8 cellular contexts compared by ENCODE assay signal in the genomic region with DNA sequence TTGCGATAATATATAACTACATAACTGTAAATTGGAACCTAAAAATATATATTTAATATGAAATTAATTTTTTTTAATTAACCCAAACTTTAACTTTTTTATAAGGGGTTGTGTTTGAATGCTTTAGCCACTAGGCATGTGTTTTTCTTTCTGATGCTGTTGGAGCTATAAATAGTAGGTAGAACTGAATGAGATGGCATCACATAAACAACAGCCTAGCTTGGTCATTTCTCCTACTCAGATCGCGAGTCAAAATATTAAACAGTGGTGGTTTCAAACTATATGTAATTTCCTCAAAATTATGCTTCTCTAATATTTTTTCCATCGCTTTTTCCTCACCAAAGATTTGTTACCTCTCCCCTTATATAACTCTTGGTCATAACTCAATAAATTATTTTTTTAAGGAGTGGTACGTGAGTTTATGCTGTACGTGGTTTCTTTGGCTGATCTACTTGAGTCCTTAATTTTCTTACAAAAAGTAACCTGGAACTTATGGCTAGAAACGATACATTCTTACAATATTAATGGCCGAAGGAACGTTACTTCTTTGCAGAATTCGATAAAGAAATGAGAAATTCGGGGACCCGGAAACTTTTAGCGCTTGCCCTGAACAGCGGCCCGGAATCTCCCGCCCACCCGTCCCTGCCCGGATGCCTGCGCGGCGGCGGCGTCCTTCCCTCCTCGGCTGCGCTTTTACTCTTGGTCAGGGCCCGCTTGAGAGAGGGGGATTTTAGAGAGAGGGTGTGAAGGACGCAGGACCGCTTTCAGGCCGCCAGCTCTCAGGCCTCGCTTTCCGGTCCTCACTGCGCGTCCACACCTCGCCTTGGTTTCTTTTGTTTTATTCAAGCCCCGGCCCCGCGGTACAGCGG.
A peak's percentile ranks its signal among the peaks of the same experiment; 100 is the strongest.
DNase-seq lines count a peak whose midpoint lies in the region; ATAC-seq, FAIRE-seq and TF ChIP-seq lines count a peak whose summit lies in the region.

No MANE protein-coding gene starts in this region.

- H3K27ac ChIP-seq in IMR-90 (ENCODE audit: insufficient read depth, low read length) (peak overlapping the region; percentile 98), GM12878 (ENCODE audit: control insufficient read depth, insufficient read depth) (peak overlapping the region; percentile 95), iPS-18a (ENCODE audit: low read length) (peak overlapping the region; percentile 90), spleen (peak overlapping the region; percentile 98 to 100 (median 100))

- H2BK5ac ChIP-seq in IMR-90 (ENCODE audit: low read depth, low read length, poor library complexity, severe bottlenecking), result peak overlapping the region; percentile 91

- peak overlapping the region; percentile 63 for H4K5ac ChIP-seq in IMR-90 (ENCODE audit: low read depth, low read length)

- TF ChIP-seq EP300 in GM12878 (IDR thresholded peaks at IDR 0.05; ENCODE audit: borderline replicate concordance in 1 of 2, control insufficient read depth in 1 of 2, low read depth in 2 of 2, low read length in 2 of 2), result no peak

- FAIRE-seq in GM12878 (lab: Jason Lieb, UNC), result peak; percentile 27

- peaks cover 12% of the 10 kb centered on the region for H3K4me1 ChIP-seq in IMR-90 (ENCODE audit: control insufficient read depth, insufficient read depth, low read length)
- H3K4me1 ChIP-seq in GM12878 (ENCODE audit: control insufficient read depth, insufficient read depth, low read length), result peaks cover 35% of the 10 kb centered on the region
- H3K4me1 ChIP-seq in iPS-18a (ENCODE audit: control insufficient read depth, low read depth, low read length), result peaks cover 21% of the 10 kb centered on the region
- peaks cover 35 to 82% (median 54%) of the 10 kb centered on the region in 6 donors for H3K4me1 ChIP-seq in spleen

- H3K14ac ChIP-seq in IMR-90 (replicated peaks; ENCODE audit: low read depth, low read length), result peak overlapping the region; percentile 98

- H3K4me3 ChIP-seq in IMR-90 (ENCODE audit: insufficient read depth, low read depth, low read length) (peak overlapping the region; percentile 64), GM12878 (peak overlapping the region; percentile 86), iPS-18a (ENCODE audit: low read length) (peak overlapping the region; percentile 86), spleen (peak overlapping the region; percentile 64 to 87 (median 70))

- dilution Hi-C loops in IMR-90 (cut with HindIII; ENCODE audit: low sequenced_read_pairs, unreplicated experiment), result no loop called here

- H2BK15ac ChIP-seq in IMR-90 (ENCODE audit: low read depth, low read length), result peak overlapping the region; percentile 44; the same call in 1 of the 3 replicates

- H3K4me2 ChIP-seq in IMR-90 (ENCODE audit: low read depth, low read length), result peak overlapping the region; percentile 74
- H3K4me2 ChIP-seq in GM12878 (ENCODE audit: control insufficient read depth, insufficient read depth), result peak overlapping the region; percentile 91

- DNase-seq in GDM1 (lab: John Stamatoyannopoulos, UW), result peak; percentile 56
- DNase-seq in IMR-90, result peak; percentile 67
- no peak for DNase-seq in GM12878 (ENCODE audit: low read depth, low spot score)
- DNase-seq in spleen, result no peak
- DNase-seq in NCI-H2196 (lab: John Stamatoyannopoulos, UW; ENCODE audit: unreplicated experiment), result no peak

- no peak overlapping the region for H2BK20ac ChIP-seq in IMR-90 (ENCODE audit: low read depth, low read length)

- H3K4ac ChIP-seq in IMR-90 (ENCODE audit: low read depth, low read length), result peak overlapping the region; percentile 88

- H4K91ac ChIP-seq in IMR-90 (ENCODE audit: insufficient read depth, low read depth, low read length), result peak overlapping the region; percentile 96

- BruUV-seq in IMR-90 (replicated peaks; lab: Mats Ljungman, UMichigan) (no TSS peak), GM12878 (replicated peaks; lab: Mats Ljungman, UMichigan) (TSS peak; percentile 93)

- H3K56ac ChIP-seq in IMR-90 (ENCODE audit: extremely low read depth, insufficient read depth, low read length), result peak overlapping the region; percentile 88

- H2AFZ ChIP-seq in IMR-90 (replicated peaks; ENCODE audit: low read length, poor library complexity) (peak overlapping the region; percentile 94), GM12878 (ENCODE audit: control insufficient read depth, low read depth, low read length) (peak overlapping the region; percentile 67)

- peaks cover 95% of the 10 kb centered on the region for H3K79me2 ChIP-seq in GM12878 (ENCODE audit: control insufficient read depth, insufficient read depth, low read length)

- 0% methylated on average over 19 of the region's 38 CpGs; no CpG with 5 or more reads in 1 of the 2 experiments for WGBS in IMR-90 (ENCODE audit: extremely low coverage in 2 of 2, insufficient read length in 1 of 2), 2 experiments
- WGBS in GM12878 (ENCODE audit: insufficient coverage, insufficient replicate concordance, low lambda C conversion rate, missing lambda C conversion rate), result 1% methylated on average over 16 of the region's 38 CpGs
- WGBS in spleen, 5 donors, result 2 to 3% (median 3%) methylated on average over 36 to 38 of the region's 38 CpGs

- intact Hi-C loops in IMR-90 (cut with micrococcal nuclease) (loop anchor here (1.0 to 10.0 kb wide), 5 partner anchors 68 to 1696 kb away; no protein-coding TSS in a partner anchor), GM12878 (cut with micrococcal nuclease; ENCODE audit: unreplicated experiment) (loop anchor here (2.0 to 10.0 kb wide), 4 partner anchors 93 to 326 kb away; no protein-coding TSS in a partner anchor), spleen (cut with DNase I; ENCODE audit: low total_unique reads) (no loop called here)

- H3K79me1 ChIP-seq in IMR-90 (ENCODE audit: low read depth in 1 of 2, low read length in 2 of 2), result peaks cover 25 to 69% of the 10 kb centered on the region in 2 experiments

- H4K8ac ChIP-seq in IMR-90 (ENCODE audit: low read depth in 2 of 2, low read length in 2 of 2), result peak overlapping the region; percentile 92 to 99; a peak in 3 of 4 replicates

- H2BK120ac ChIP-seq in IMR-90 (ENCODE audit: low read depth, low read length), result peak overlapping the region; percentile 54; the same call in 1 of the 2 replicates

- RAD21 ChIA-PET in GM12878 (lab: Charles Lee; ENCODE audit: unreplicated experiment), result interaction anchor here (0.8 to 4.2 kb wide), 25 partner anchors 13 to 384 kb away, joined by 3 to 14 read pairs (median 4); no protein-coding TSS in a partner anchor

- H3K9me3 ChIP-seq in IMR-90 (ENCODE audit: control insufficient read depth, insufficient read depth, low read length) (peaks cover 3% of the 10 kb centered on the region), GM12878 (replicated peaks; ENCODE audit: control insufficient read depth, insufficient read depth, low read length) (peaks cover 5% of the 10 kb centered on the region), iPS-18a (ENCODE audit: control insufficient read depth, low read depth, low read length) (no peaks in the 10 kb centered on the region), spleen (no peaks in the 10 kb centered on the region)

- H3K18ac ChIP-seq in IMR-90 (ENCODE audit: low read depth, low read length), result peak overlapping the region; percentile 86

- SMC1A ChIA-PET in GM12878 (lab: Charles Lee; ENCODE audit: uncharacterized antibody, unreplicated experiment), result interaction anchor here (0.6 to 2.5 kb wide), 32 partner anchors 9 to 456 kb away, joined by 3 to 13 read pairs (median 3); no protein-coding TSS in a partner anchor

- H4K20me1 ChIP-seq in IMR-90 (ENCODE audit: insufficient read depth, low read length) (peaks cover 16% of the 10 kb centered on the region; the same call in 1 of the 2 replicates), GM12878 (ENCODE audit: control insufficient read depth, insufficient read depth) (no peaks in the 10 kb centered on the region)

- TF ChIP-seq CTCF in IMR-90 (conservative IDR thresholded peaks at IDR 0.05; ENCODE audit: low read depth, low read length), result no peak
- TF ChIP-seq CTCF in GM12878 (IDR thresholded peaks at IDR 0.05 in 2 of 3, conservative IDR thresholded peaks at IDR 0.05 in 1 of 3; ENCODE audit: control insufficient read depth in 2 of 3, extremely low read depth in 1 of 3, insufficient read depth in 1 of 3, low read depth in 3 of 3, low read length in 3 of 3), result no peak
- TF ChIP-seq CTCF in spleen (IDR thresholded peaks at IDR 0.05 in 8 of 11, conservative IDR thresholded peaks at IDR 0.05 in 3 of 11), result no peak

- peak overlapping the region; percentile 99 for H2AK9ac ChIP-seq in IMR-90 (replicated peaks; ENCODE audit: low read depth, low read length, poor library complexity)

- no peaks in the 10 kb centered on the region for H3K36me3 ChIP-seq in IMR-90 (ENCODE audit: control insufficient read depth, insufficient read depth, low read length)
- 0 out of 4 replicates have a peak, but pooled peaks cover 0 to 2% of the 10 kb centered on the region in 2 experiments for H3K36me3 ChIP-seq in GM12878 (ENCODE audit: control insufficient read depth in 2 of 2, insufficient read depth in 2 of 2, low read length in 1 of 2)
- H3K36me3 ChIP-seq in iPS-18a (ENCODE audit: control insufficient read depth, low read depth, low read length), result no peaks in the 10 kb centered on the region
- no peaks in the 10 kb centered on the region for H3K36me3 ChIP-seq in spleen

- TF ChIP-seq POLR2A in IMR-90 (IDR thresholded peaks at IDR 0.05; ENCODE audit: low read depth, low read length) (no peak; the same call in 1 of the 2 replicates), GM12878 (IDR thresholded peaks at IDR 0.05; ENCODE audit: low read depth, low read length) (no peak), spleen (IDR thresholded peaks at IDR 0.05) (no peak)

- in situ Hi-C loops in IMR-90 (cut with MboI; ENCODE audit: low sequenced_read_pairs), result no loop called here
- in situ Hi-C loops in GM12878 (cut with MboI), result no loop called here

- POLR2A ChIA-PET in IMR-90 (lab: Charles Lee; ENCODE audit: unreplicated experiment), result no interaction called here
- POLR2A ChIA-PET in GM12878 (lab: Charles Lee), result interaction anchor here (1.0 to 2.0 kb wide), 5 partner anchors 9 to 99 kb away, joined by 3 to 5 read pairs (median 4); no protein-coding TSS in a partner anchor

- ATAC-seq in GM21717 (IDR thresholded peaks at IDR 0.05; ENCODE audit: unreplicated experiment), result peak; percentile 46
- peak; percentile 15 for ATAC-seq in IMR-90 (ENCODE audit: low read depth)
- ATAC-seq in SK-N-SH treated with all-trans-retinoic acid at 6 μM for 48 hours, result peak; percentile 54
- ATAC-seq in GM12878, result peak; percentile 68

- H2AK5ac ChIP-seq in IMR-90 (ENCODE audit: low read depth, low read length), result peak overlapping the region; percentile 83

- H3K9me1 ChIP-seq in IMR-90 (ENCODE audit: insufficient read depth, low read length), result peaks cover 11% of the 10 kb centered on the region

- CTCF ChIA-PET in IMR-90 (lab: Yijun Ruan, JAX), result interaction anchor here (0.6 kb wide), 2 partner anchors 22 to 1432 kb away, joined by 3 to 4 read pairs; no protein-coding TSS in a partner anchor
- CTCF ChIA-PET in GM12878 (lab: Yijun Ruan, JAX), result interaction anchor here (0.6 to 2.4 kb wide), 16 partner anchors 9 to 1352 kb away, joined by 3 to 8 read pairs (median 4); no protein-coding TSS in a partner anchor

- H3K27me3 ChIP-seq in IMR-90 (ENCODE audit: control insufficient read depth, insufficient read depth, low read length), result no peaks in the 10 kb centered on the region
- no peaks in the 10 kb centered on the region for H3K27me3 ChIP-seq in GM12878 (replicated peaks in 1 of 2; ENCODE audit: control insufficient read depth in 2 of 2, insufficient read depth in 2 of 2, low read length in 1 of 2)
- no peaks in the 10 kb centered on the region for H3K27me3 ChIP-seq in iPS-18a (ENCODE audit: control insufficient read depth, insufficient read depth, low read length)
- H3K27me3 ChIP-seq in spleen (replicated peaks in 1 of 7), result no peaks in the 10 kb centered on the region

- peak overlapping the region; percentile 92 for H3K23ac ChIP-seq in IMR-90 (ENCODE audit: low read depth, low read length)

- TF ChIP-seq RAD21 in IMR-90 (IDR thresholded peaks at IDR 0.05; ENCODE audit: low read length) (0 out of 2 replicates have a peak, but pooled peaks have one; percentile 17), GM12878 (IDR thresholded peaks at IDR 0.05; ENCODE audit: insufficient read depth, low read depth, low read length) (no peak)

- H3K9ac ChIP-seq in IMR-90 (ENCODE audit: low read depth, low read length) (peak overlapping the region; percentile 98), GM12878 (ENCODE audit: control insufficient read depth, insufficient read depth, low read length) (peak overlapping the region; percentile 98), iPS-18a (ENCODE audit: low read length) (peak overlapping the region; percentile 96)

Comparison
In these comparisons a context has a peak if more than half of its experiments do, and no peak if none do; other contexts are left out.
1. DNase-seq: peak in GDM1 (single experiment) and IMR-90 (single experiment); none in GM12878 (single experiment), spleen (single experiment) and NCI-H2196 (single experiment).
2. ATAC-seq: peak in every context shown above with its lines; median percentile 68 in GM12878; 54 in SK-N-SH treated with all-trans-retinoic acid at 6 μM for 48 hours; 46 in GM21717; 15 in IMR-90.
3. Peak in every context shown above with its lines, with median percentiles within 50 percentile points of each other: H3K27ac ChIP-seq, H3K4me3 ChIP-seq and H3K9ac ChIP-seq.